In the genomic region with DNA sequence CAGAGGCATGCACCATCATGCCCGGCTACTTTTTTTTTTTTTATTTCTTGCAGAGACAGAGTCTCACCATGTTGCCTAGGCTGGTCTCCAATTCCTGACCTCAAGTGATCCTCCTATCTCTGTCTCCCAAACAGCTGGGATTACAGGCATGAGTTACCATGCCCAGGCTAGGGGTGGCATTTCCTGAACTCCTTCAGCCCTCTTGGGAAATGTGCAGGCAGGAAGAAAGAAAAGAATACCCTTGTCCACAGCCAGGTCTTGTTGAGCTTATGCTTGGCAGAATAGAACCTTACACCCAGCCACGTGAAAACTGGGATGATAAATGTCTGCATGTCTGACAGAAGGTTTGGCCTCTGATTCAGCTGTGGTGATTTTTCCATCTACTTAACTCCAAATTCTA, we compare ENCODE assay signal across 18 cellular contexts.
"Had no signal": no experiment of that assay in that cellular context is flagged by ENCODE, and none has a peak within 500 bp of the region (broad histone marks: within the 10 kb centered on the region; RNA-seq: fewer than 3 reads in every experiment).

No MANE protein-coding gene starts in this region.

- H3K27me3 ChIP-seq: esophagus squamous epithelium, foreskin keratinocyte, tibial artery, upper lobe of left lung, uterus had no signal

- H3K4me3 ChIP-seq: esophagus squamous epithelium, lower lobe of right lung, prostate gland, tibial artery, upper lobe of left lung, uterus had no signal

- H2AFZ ChIP-seq: parathyroid adenoma had no signal

- H3K9me3 ChIP-seq: lower lobe of right lung, prostate gland, tibial artery, upper lobe of left lung, uterus had no signal

- FAIRE-seq: small intestine had no signal

- H3K4me1 Mint-ChIP-seq: memory B cell; naive thymus-derived CD4-positive, alpha-beta T cell; nephron progenitor cell had no signal

- ATAC-seq: effector memory CD8-positive, alpha-beta T cell; foreskin keratinocyte; left lobe of liver; lower lobe of right lung; naive thymus-derived CD4-positive, alpha-beta T cell had no signal

- H3K36me3 ChIP-seq: esophagus squamous epithelium, lower lobe of right lung, prostate gland, tibial artery, upper lobe of left lung, uterus had no signal

- H3K4me1 ChIP-seq: esophagus squamous epithelium, foreskin keratinocyte, lower lobe of right lung, parathyroid adenoma, prostate gland, tibial artery, upper lobe of left lung, uterus had no signal

- H3K4me3 Mint-ChIP-seq: effector memory CD8-positive, alpha-beta T cell; memory B cell; naive thymus-derived CD4-positive, alpha-beta T cell; nephron progenitor cell had no signal

- H3K27me3 Mint-ChIP-seq: effector memory CD8-positive, alpha-beta T cell had no signal

- DNase-seq: effector memory CD8-positive, alpha-beta T cell; esophagus squamous epithelium; foreskin keratinocyte; hippocampal formation; islet precursor cell; lower lobe of right lung; naive thymus-derived CD4-positive, alpha-beta T cell; nephron progenitor cell; small intestine; stimulated activated CD4-positive, alpha-beta T cell treated with anti-CD3 and anti-CD28 coated beads, Interleukin-2, amount 100 ng/mL, for 48 hours; stimulated activated naive CD4-positive, alpha-beta T cell treated with Interleukin-2 at 50 U/mL for 16 hours; tibial artery; upper lobe of left lung; uterus had no signal

- H3K79me2 ChIP-seq: parathyroid adenoma had no signal

- H3K36me3 Mint-ChIP-seq: memory B cell had no signal

- H3K9ac ChIP-seq: parathyroid adenoma had no signal

- H3K27ac Mint-ChIP-seq: effector memory CD8-positive, alpha-beta T cell; memory B cell; naive thymus-derived CD4-positive, alpha-beta T cell; nephron progenitor cell had no signal

- H3K27ac ChIP-seq: esophagus squamous epithelium, foreskin keratinocyte, lower lobe of right lung, parathyroid adenoma, prostate gland, tibial artery, upper lobe of left lung, uterus had no signal
